ENCODE assay signal across 8 cellular contexts in the genomic region with DNA sequence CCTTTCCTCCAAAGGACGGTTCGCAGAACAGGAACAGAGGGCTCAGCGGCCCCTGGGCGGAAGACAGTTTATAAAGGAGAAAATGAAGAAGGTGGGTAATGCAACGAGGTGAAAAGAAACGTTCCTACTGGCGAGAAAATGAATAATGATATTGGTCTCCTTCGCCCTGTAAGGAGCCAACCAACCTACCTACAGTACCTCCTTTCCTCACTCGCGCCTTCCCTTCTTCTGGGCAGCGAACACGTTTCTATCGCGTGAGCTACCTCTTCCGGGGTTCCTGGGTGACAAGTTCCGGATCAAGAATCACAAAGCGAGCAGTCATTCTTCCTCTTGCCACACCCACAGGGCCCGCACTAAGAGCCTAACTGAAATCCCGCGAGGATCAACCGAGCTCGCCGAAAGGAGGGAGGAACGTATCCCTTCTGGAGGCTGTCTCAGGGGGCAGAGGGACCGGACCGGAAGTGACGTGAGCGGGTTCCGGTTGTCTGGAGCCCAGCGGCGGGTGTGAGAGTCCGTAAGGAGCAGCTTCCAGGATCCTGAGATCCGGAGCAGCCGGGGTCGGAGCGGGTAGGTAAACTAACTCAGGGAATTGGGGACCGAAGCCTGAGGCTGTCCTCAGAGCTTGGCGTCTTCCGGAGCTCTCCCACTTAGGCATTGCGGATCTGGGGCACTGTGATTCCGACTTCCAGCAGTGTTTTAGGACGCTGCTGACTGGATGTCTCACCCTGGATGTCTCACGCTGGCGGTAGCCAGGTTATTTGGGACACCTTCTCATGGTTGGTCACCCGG. TPM values are rescaled to one million over a fixed set of nuclear protein-coding genes. Genes with fewer than 3 reads are reported as not detected.
A peak's percentile ranks its signal among the peaks of the same experiment; 100 is the strongest.
DNase-seq lines count a peak whose midpoint lies in the region; ATAC-seq and TF ChIP-seq lines count a peak whose summit lies in the region.

TSS of gene PTRH2 (minus strand) at position 249 of the 789 bp plus-strand sequence. CDS start 9,452 bp downstream, outside the sequence.
TSS of gene VMP1 (plus strand) at position 473 of the 789 bp plus-strand sequence. CDS start 23,793 bp downstream, outside the sequence.

- H3K9ac ChIP-seq in SK-N-SH, result peak within 1 kb of the TSS; percentile 94

- peaks cover 38% of the 10 kb centered on the region for H4K20me1 ChIP-seq in SK-N-SH (ENCODE audit: insufficient read depth)

- no peaks in the 10 kb centered on the region for H3K9me2 ChIP-seq in SK-N-SH

- H3K36me3 ChIP-seq in SK-N-SH (replicated peaks in 1 of 2; ENCODE audit: control insufficient read depth in 1 of 2, insufficient read depth in 2 of 2, low read length in 1 of 2), result peaks cover 11 to 24% of the 10 kb centered on the region in 2 experiments
- no peaks in the 10 kb centered on the region for H3K36me3 ChIP-seq in suprapubic skin

- peak in 1 of 2 experiments; percentile 25; a peak in 1 of 4 replicates for TF ChIP-seq EP300 in SK-N-SH (IDR thresholded peaks at IDR 0.05; ENCODE audit: borderline replicate concordance in 1 of 2, low read depth in 1 of 2, low read length in 1 of 2)
- TF ChIP-seq EP300 in suprapubic skin (IDR thresholded peaks at IDR 0.05), result no peak

- peak; percentile 92 for ATAC-seq in HG02571 (IDR thresholded peaks at IDR 0.05; ENCODE audit: unreplicated experiment)

- CTCF ChIA-PET in SK-N-SH (lab: Yijun Ruan, JAX), result interaction anchor here (0.7 to 1.9 kb wide), 6 partner anchors 22 to 330 kb away, joined by 3 to 6 read pairs (median 4); no protein-coding TSS in a partner anchor

- under 1% methylated on average over 45 of the region's 45 CpGs for WGBS in SK-N-SH (ENCODE audit: low lambda C conversion rate)
- 0% methylated on average over 45 of the region's 45 CpGs for WGBS in suprapubic skin

- no peaks in the 10 kb centered on the region for H3K27me3 ChIP-seq in SK-N-SH (ENCODE audit: insufficient read depth)
- no peaks in the 10 kb centered on the region for H3K27me3 ChIP-seq in suprapubic skin

- H3F3A ChIP-seq in SK-N-SH (replicated peaks; ENCODE audit: insufficient read depth), result peaks cover 25% of the 10 kb centered on the region

- H3K9me3 ChIP-seq in SK-N-SH, result no peaks in the 10 kb centered on the region
- no peaks in the 10 kb centered on the region for H3K9me3 ChIP-seq in suprapubic skin

- TF ChIP-seq RAD21 in SK-N-SH (IDR thresholded peaks at IDR 0.05; ENCODE audit: low read length), result no peak

- H3K4me1 ChIP-seq in SK-N-SH (ENCODE audit: control insufficient read depth in 1 of 2, insufficient read depth in 2 of 2, low read depth in 1 of 2, low read length in 1 of 2) (peaks cover 9 to 17% of the 10 kb centered on the region in 2 experiments; a peak in 3 of 4 replicates), suprapubic skin (peaks cover 40% of the 10 kb centered on the region)

- H3K4me3 ChIP-seq in SK-N-SH (ENCODE audit: low read depth in 2 of 2, low read length in 1 of 2) (peak within 1 kb of the TSS; percentile 88 to 90), suprapubic skin (peak within 1 kb of the TSS; percentile 63)

- H3K27ac ChIP-seq in SK-N-SH (ENCODE audit: low read depth in 2 of 2, low read length in 1 of 2) (peak within 1 kb of the TSS; percentile 92 to 96), suprapubic skin (peak within 1 kb of the TSS; percentile 89)

- H3K4me2 ChIP-seq in SK-N-SH, result peak within 1 kb of the TSS; percentile 93

- peak within 1 kb of the TSS; percentile 88 for H2AFZ ChIP-seq in SK-N-SH (ENCODE audit: low read depth)

- no peak for TF ChIP-seq CTCF in SK-N-SH (IDR thresholded peaks at IDR 0.05)
- TF ChIP-seq CTCF in suprapubic skin (IDR thresholded peaks at IDR 0.05), result no peak

- POLR2A ChIA-PET in SK-N-SH (lab: Yijun Ruan, JAX), result interaction anchor here (0.7 to 1.2 kb wide), 4 partner anchors 19 to 142 kb away, joined by 3 to 13 read pairs (median 4); partner anchors contain the start of genes CLTC and DHX40

- TF ChIP-seq POLR2A in suprapubic skin (IDR thresholded peaks at IDR 0.05), result peak in 1 of 2 donors; percentile 80

- H3K79me2 ChIP-seq in SK-N-SH (ENCODE audit: insufficient read depth), result peaks cover 97% of the 10 kb centered on the region

- DNase-seq in GM04504 (ENCODE audit: low read depth), result peak; percentile 100
- DNase-seq in NCI-H1048 (lab: John Stamatoyannopoulos, UW), result peak; percentile 99
- DNase-seq in SK-N-SH, result peak; percentile 96
- DNase-seq in activated naive CD4-positive, alpha-beta T cell treated with anti-CD3 and anti-CD28 coated beads, Interleukin-2, amount 50 U/mL, for 16 hours, result peak; percentile 92
- DNase-seq in germinal center (ENCODE audit: low spot score), result peak; percentile 93
- peak; percentile 73 to 100 (median 97) for DNase-seq in nucleus accumbens (lab: John Stamatoyannopoulos, UW)
- peak; percentile 99 for DNase-seq in suprapubic skin (ENCODE audit: low spot score in 2 of 2)

TF ChIP-seq in SK-N-SH, 30 proteins besides CTCF, POLR2A, EP300 and RAD21 (continues in another document):
- TF ChIP-seq RCOR1 (IDR thresholded peaks at IDR 0.05; ENCODE audit: low read length) (no peak; the same call in 1 of the 2 replicates), NFIC (IDR thresholded peaks at IDR 0.05; ENCODE audit: borderline replicate concordance) (no peak), ELF1 (IDR thresholded peaks at IDR 0.05) (peak; percentile 91), REST (IDR thresholded peaks at IDR 0.05; ENCODE audit: low read depth, low read length) (peak; percentile 74; the same call in 1 of the 2 replicates), GABPA (IDR thresholded peaks at IDR 0.05; ENCODE audit: low read depth) (peak; percentile 97), USF2 (IDR thresholded peaks at IDR 0.05; ENCODE audit: borderline replicate concordance, low read depth, low read length) (no peak), FOXJ3 (CRISPR knock-in tag; IDR thresholded peaks at IDR 0.05) (peak; percentile 41; the same call in 1 of the 2 replicates), TAF1 (IDR thresholded peaks at IDR 0.05; ENCODE audit: borderline replicate concordance, low read depth, low read length) (peak; percentile 92), EZH2phosphoT487 (IDR thresholded peaks at IDR 0.05; ENCODE audit: borderline replicate concordance, low read depth) (no peak), YY1 (IDR thresholded peaks at IDR 0.05; ENCODE audit: low read depth) (0 out of 2 replicates have a peak, but pooled peaks have one; percentile 2), CHD2 (IDR thresholded peaks at IDR 0.05; ENCODE audit: low read length, partially characterized antibody) (peak; percentile 99), TEAD4 (IDR thresholded peaks at IDR 0.05; ENCODE audit: borderline replicate concordance, insufficient read depth) (no peak), JUND (IDR thresholded peaks at IDR 0.05) (no peak)
- TF ChIP-seq, protein P1, sequence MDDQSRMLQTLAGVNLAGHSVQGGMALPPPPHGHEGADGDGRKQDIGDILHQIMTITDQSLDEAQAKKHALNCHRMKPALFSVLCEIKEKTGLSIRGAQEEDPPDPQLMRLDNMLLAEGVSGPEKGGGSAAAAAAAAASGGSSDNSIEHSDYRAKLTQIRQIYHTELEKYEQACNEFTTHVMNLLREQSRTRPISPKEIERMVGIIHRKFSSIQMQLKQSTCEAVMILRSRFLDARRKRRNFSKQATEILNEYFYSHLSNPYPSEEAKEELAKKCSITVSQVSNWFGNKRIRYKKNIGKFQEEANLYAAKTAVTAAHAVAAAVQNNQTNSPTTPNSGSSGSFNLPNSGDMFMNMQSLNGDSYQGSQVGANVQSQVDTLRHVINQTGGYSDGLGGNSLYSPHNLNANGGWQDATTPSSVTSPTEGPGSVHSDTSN (IDR thresholded peaks at IDR 0.05), result peak; percentile 76

RNA-seq across cellular contexts. Expression of gene PTRH2, which starts in this region (rescaled TPM):
- 101 and 140 TPM in 2 replicates for polyA plus RNA-seq in SK-N-SH (2012; rRNA removed)
- 135 and 161 TPM in 2 replicates for polyA plus RNA-seq in SK-N-SH (2012; cell fraction: cytosol; rRNA removed)
- 53.0 and 94.5 TPM in 2 replicates for polyA plus RNA-seq in SK-N-SH (2012; cell fraction: nucleus; rRNA removed)
- total RNA-seq in suprapubic skin, result 10 to 100 TPM; 21.9 to 29.0 (median 22.0) TPM

RNA-seq across cellular contexts. Expression of gene VMP1, which starts in this region (rescaled TPM):
- polyA plus RNA-seq in SK-N-SH (2012; rRNA removed), result 169 and 338 TPM in 2 replicates
- 92.0 and 104 TPM in 2 replicates for polyA plus RNA-seq in SK-N-SH (2012; cell fraction: cytosol; rRNA removed)
- polyA plus RNA-seq in SK-N-SH (2012; cell fraction: nucleus; rRNA removed), result 660 and 1,365 TPM in 2 replicates
- total RNA-seq in suprapubic skin, result 100 to 1,000 TPM in 1 of 4 donors, 10 to 100 TPM in 3; 48.3 to 108 (median 72.4) TPM

Comparison
In these comparisons a context has a peak if more than half of its experiments do, and no peak if none do; other contexts are left out.
1. Peak in every context shown above with its lines: DNase-seq, ATAC-seq, H3K4me3 ChIP-seq and H3K27ac ChIP-seq.